In genomic region chr3:138270245-138270644, GRCh38 we compare ENCODE assay signal across 24 cellular contexts. TPM values are rescaled to one million over a fixed set of nuclear protein-coding genes. Genes with fewer than 3 reads are reported as not detected.
"Had no signal": no experiment of that assay in that cellular context is flagged by ENCODE, and none has a peak within 500 bp of the region (broad histone marks: within the 10 kb centered on the region; RNA-seq: fewer than 3 reads in every experiment).

No MANE protein-coding gene starts in this region.

- H3K27ac ChIP-seq: body of pancreas, esophagus squamous epithelium, heart left ventricle, right atrium auricular region had no signal

- H3K27ac Mint-ChIP-seq: activated B cell treated with CpG ODN at 0.5 μM for 24 hours; activated CD8-positive, alpha-beta T cell treated with anti-CD3 and anti-CD28 coated beads, Interleukin-2, amount 10 ng/mL, durations not matched to agents 7 days and 5 days; activated naive CD8-positive, alpha-beta T cell had no signal

- ATAC-seq: activated CD8-positive, alpha-beta T cell treated with anti-CD3 and anti-CD28 coated beads, Interleukin-2, amount 10 ng/mL, durations not matched to agents 7 days and 5 days; activated T-cell treated with anti-CD3 and anti-CD28 coated beads, Interleukin-2, amount 50 U/mL, for 72 hours; body of pancreas; heart left ventricle; natural killer cell; stimulated activated naive CD8-positive, alpha-beta T cell treated with anti-CD3 and anti-CD28 coated beads, Interleukin-15, Interleukin-2, amounts not matched to agents 100 U/mL and 50 U/mL, for 24 hours had no signal

- H3K4me2 ChIP-seq: smooth muscle cell had no signal

- H3K4me3 ChIP-seq: body of pancreas, esophagus squamous epithelium, heart left ventricle, right atrium auricular region, smooth muscle cell had no signal

- H3K4me3 Mint-ChIP-seq: activated B cell treated with CpG ODN at 0.5 μM for 24 hours; activated CD8-positive, alpha-beta T cell treated with anti-CD3 and anti-CD28 coated beads, Interleukin-2, amount 10 ng/mL, durations not matched to agents 7 days and 5 days; activated naive CD8-positive, alpha-beta T cell; activated T-cell treated with anti-CD3 and anti-CD28 coated beads, Interleukin-2, amount 50 U/mL, for 72 hours; natural killer cell had no signal

- DNase-seq: activated B cell treated with CpG ODN at 0.5 μM for 24 hours; activated CD4-positive, alpha-beta T cell treated with anti-CD3 and anti-CD28 coated beads for 48 hours; activated CD8-positive, alpha-beta memory T cell treated with anti-CD3 and anti-CD28 coated beads, Interleukin-2, amount 50 U/mL, for 48 hours; activated CD8-positive, alpha-beta T cell treated with anti-CD3 and anti-CD28 coated beads, Interleukin-2, amount 10 ng/mL, durations not matched to agents 7 days and 5 days; activated gamma-delta T cell treated with Interleukin-2 at 50 U/mL for 16 hours; activated T-cell treated with anti-CD3 and anti-CD28 coated beads, Interleukin-2, amount 50 U/mL, for 72 hours; amygdala; body of pancreas; central memory CD4-positive, alpha-beta T cell; cortex of kidney; effector CD4-positive, alpha-beta T cell; esophagus squamous epithelium; foreskin melanocyte; heart left ventricle; mesendoderm; natural killer cell; stimulated activated naive CD8-positive, alpha-beta T cell treated with anti-CD3 and anti-CD28 coated beads, Interleukin-15, Interleukin-2, amounts not matched to agents 100 U/mL and 50 U/mL, for 24 hours; T-helper 2 cell; trophoblast cell had no signal

- H3K4me1 Mint-ChIP-seq: natural killer cell had no signal

- H3K9me3 ChIP-seq: body of pancreas, esophagus squamous epithelium, heart left ventricle, right atrium auricular region had no signal

- H3K9me3 Mint-ChIP-seq: activated B cell treated with CpG ODN at 0.5 μM for 24 hours; activated T-cell treated with anti-CD3 and anti-CD28 coated beads, Interleukin-2, amount 50 U/mL, for 72 hours; natural killer cell had no signal

- FAIRE-seq: endothelial cell of umbilical vein had no signal

- H3K27me3 ChIP-seq: body of pancreas, esophagus squamous epithelium, heart left ventricle, right atrium auricular region had no signal

- H3K27me3 Mint-ChIP-seq: activated B cell treated with CpG ODN at 0.5 μM for 24 hours; activated naive CD8-positive, alpha-beta T cell had no signal

- H3K4me1 ChIP-seq: body of pancreas, esophagus squamous epithelium, heart left ventricle, right atrium auricular region had no signal

RNA-seq across cellular contexts. Expression of gene NME9, which starts 59.4 kb away (rescaled TPM):
- total RNA-seq: activated B cell treated with CpG ODN at 0.5 μM for 24 hours; activated CD8-positive, alpha-beta T cell treated with anti-CD3 and anti-CD28 coated beads, Interleukin-2, amount 10 ng/mL, durations not matched to agents 7 days and 5 days; endothelial cell of umbilical vein; heart left ventricle; natural killer cell; posterior vena cava; right atrium auricular region; smooth muscle cell had no signal
- polyA plus RNA-seq: heart left ventricle, smooth muscle cell had no signal
